ENCODE assay signal across 9 cellular contexts in genomic region chr1:11981378-11982009, GRCh38. TPM values are rescaled to one million over a fixed set of nuclear protein-coding genes. Genes with fewer than 3 reads are reported as not detected.
DNase-seq lines count a peak whose midpoint lies in the region; ATAC-seq and TF ChIP-seq lines count a peak whose summit lies in the region.
"Had no signal": no experiment of that assay in that cellular context is flagged by ENCODE, and none has a peak within 500 bp of the region (broad histone marks: within the 10 kb centered on the region; RNA-seq: fewer than 3 reads in every experiment).

No MANE protein-coding gene starts in this region.

- H3K4me3 ChIP-seq in AG10803 (ENCODE audit: low read length): peak overlapping the region; percentile 17
- H3K4me3 ChIP-seq in HUES64 (ENCODE audit: low read length): peak overlapping the region; percentile 96
- H3K4me3 ChIP-seq in muscle layer of colon (ENCODE audit: low read depth in 1 of 2, low read length in 2 of 2): no peak overlapping the region

- peak overlapping the region; percentile 33 to 98 (median 96) for H3K27ac Mint-ChIP-seq in brain

- H3K27ac ChIP-seq in HUES64 (ENCODE audit: low read depth, low read length) (no peak overlapping the region), muscle layer of colon (ENCODE audit: low read depth, low read length) (no peak overlapping the region)

- H3K9me3 Mint-ChIP-seq in brain: no peaks in the 10 kb centered on the region

- H3K36me3 Mint-ChIP-seq in brain: peaks cover 44% of the 10 kb centered on the region

- H3K27me3 ChIP-seq in HUES64 (ENCODE audit: insufficient read depth, low read length) (no peaks in the 10 kb centered on the region), muscle layer of colon (ENCODE audit: control insufficient read depth in 1 of 2, insufficient read depth in 2 of 2, low read length in 2 of 2) (no peaks in the 10 kb centered on the region)

- H3K4me3 Mint-ChIP-seq in brain: peak overlapping the region; percentile 95 to 99 (median 98)

- H3K27me3 Mint-ChIP-seq in brain: peaks cover 4% of the 10 kb centered on the region

- DNase-seq in AG10803 (ENCODE audit: low read depth): no peak
- DNase-seq in T-helper 9 cell: no peak
- DNase-seq in cerebellum (ENCODE audit: low spot score): no peak
- DNase-seq in NCI-H345 treated with DMSO at 0.1 percent for 48 hours (lab: John Stamatoyannopoulos, UW; ENCODE audit: unreplicated experiment): no peak
- DNase-seq: mesendoderm had no signal

- no peak for ATAC-seq in HG03097 (IDR thresholded peaks at IDR 0.05; ENCODE audit: low FRiP score, unreplicated experiment)

- H3K4me1 Mint-ChIP-seq in brain: peaks cover 44% of the 10 kb centered on the region

- TF ChIP-seq CTCF in AG10803 (conservative IDR thresholded peaks at IDR 0.05; ENCODE audit: low read length): no peak
- TF ChIP-seq CTCF in brain (conservative IDR thresholded peaks at IDR 0.05): no peak

- 0 out of 2 replicates have a peak overlapping the region, but pooled peaks have one; percentile 93 for H3K9ac ChIP-seq in HUES64 (ENCODE audit: low read depth, low read length)
- H3K9ac ChIP-seq in muscle layer of colon (ENCODE audit: low read length): peak overlapping the region; percentile 100

- H3K4me1 ChIP-seq in HUES64 (ENCODE audit: insufficient read depth, low read length) (peaks cover 13% of the 10 kb centered on the region; the same call in 1 of the 2 replicates), muscle layer of colon (ENCODE audit: insufficient read depth, low read length) (peaks cover 40% of the 10 kb centered on the region)

- H3K9me3 ChIP-seq in HUES64 (ENCODE audit: insufficient read depth, low read depth, low read length): no peaks in the 10 kb centered on the region
- H3K9me3 ChIP-seq in muscle layer of colon (ENCODE audit: low read length): no peaks in the 10 kb centered on the region

- peaks cover 46% of the 10 kb centered on the region for H3K36me3 ChIP-seq in HUES64 (ENCODE audit: insufficient read depth, low read length)
- peaks cover 37% of the 10 kb centered on the region for H3K36me3 ChIP-seq in muscle layer of colon (ENCODE audit: insufficient read depth, low read length)

- WGBS in HUES64: 90% methylated on average over 13 of the region's 13 CpGs

RNA-seq across cellular contexts. Expression of gene MFN2, which starts 1.2 kb away (rescaled TPM):
- polyA plus RNA-seq in HUES64 (2013, experiment 1 of 2): 39.3 TPM
- polyA plus RNA-seq in HUES64 (2013, experiment 2 of 2): 40.1 TPM
- 82.1 TPM for polyA plus RNA-seq in brain (ENCODE audit: insufficient read depth, low read depth, low replicate concordance)
- total RNA-seq in cerebellum: 36.8 TPM

RNA-seq across cellular contexts. Expression of gene MIIP, which starts 37.8 kb away (rescaled TPM):
- polyA plus RNA-seq in HUES64 (2013, experiment 1 of 2): 45.6 TPM
- polyA plus RNA-seq in HUES64 (2013, experiment 2 of 2): 45.3 TPM
- polyA plus RNA-seq in brain (ENCODE audit: insufficient read depth, low read depth, low replicate concordance): 29.1 TPM
- total RNA-seq in cerebellum: 24.5 TPM

RNA-seq across cellular contexts. Expression of gene PLOD1, which starts 47.0 kb away (rescaled TPM):
- 38.4 TPM for polyA plus RNA-seq in HUES64 (2013, experiment 1 of 2)
- 43.2 TPM for polyA plus RNA-seq in HUES64 (2013, experiment 2 of 2)
- 76.5 TPM for polyA plus RNA-seq in brain (ENCODE audit: insufficient read depth, low read depth, low replicate concordance)
- total RNA-seq in cerebellum: 24.5 TPM

RNA-seq across cellular contexts. Expression of gene KIAA2013, which starts 55.3 kb away (rescaled TPM):
- 25.1 TPM for polyA plus RNA-seq in HUES64 (2013, experiment 1 of 2)
- polyA plus RNA-seq in HUES64 (2013, experiment 2 of 2): 24.4 TPM
- polyA plus RNA-seq in brain (ENCODE audit: insufficient read depth, low read depth, low replicate concordance): 84.2 TPM
- 17.2 TPM for total RNA-seq in cerebellum

Comparison
In these comparisons a context has a peak if more than half of its experiments do, and no peak if none do; other contexts are left out.
1. H3K4me3 ChIP-seq: peak in AG10803 (single experiment) and HUES64 (single experiment); none in muscle layer of colon (0 of 2).